16 cellular contexts compared by ENCODE assay signal in the genomic region with DNA sequence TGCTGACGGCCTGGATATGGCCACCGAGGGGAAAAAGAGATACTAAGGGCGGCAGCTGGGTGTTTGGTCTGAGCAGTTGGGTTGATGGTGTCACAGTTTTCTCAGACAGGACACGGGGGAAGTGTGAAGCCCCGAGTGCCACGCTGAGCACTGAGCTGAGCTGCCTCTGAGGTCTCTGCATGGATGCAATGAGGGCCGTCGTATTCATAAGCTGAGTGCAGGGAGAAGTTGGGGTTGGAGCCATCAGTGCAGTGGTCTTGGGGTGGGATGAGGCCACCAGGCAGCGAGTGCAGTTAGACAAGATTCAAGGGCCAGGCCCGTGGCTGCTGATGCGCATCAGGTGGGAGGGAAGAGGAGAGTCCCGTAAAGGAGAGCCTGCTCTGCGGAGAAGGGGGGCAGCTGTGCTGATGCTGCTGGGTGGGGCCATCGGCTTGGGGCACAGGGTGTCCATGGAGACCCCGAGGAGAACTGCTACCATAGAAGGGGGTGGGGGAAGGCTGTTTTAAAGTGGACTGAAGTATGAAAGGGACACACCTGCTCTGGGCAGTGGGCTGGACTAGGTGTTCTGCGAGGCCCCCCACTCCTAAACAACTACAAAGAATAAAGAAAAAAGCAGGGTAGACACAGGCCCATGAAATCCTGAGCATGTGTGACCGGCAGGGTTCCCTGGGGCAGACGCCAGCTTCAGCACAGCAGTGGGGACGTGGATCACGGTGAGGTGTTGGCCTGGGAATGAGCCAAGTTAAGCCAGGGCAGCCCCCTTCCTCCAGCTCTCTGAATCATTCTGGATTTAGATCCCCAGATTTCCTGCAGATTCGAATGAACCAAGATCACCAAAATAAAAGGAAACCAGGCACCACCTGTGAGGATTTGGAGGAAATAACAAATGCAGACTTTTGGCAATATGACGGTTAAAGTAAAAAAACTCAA. TPM values are rescaled to one million over a fixed set of nuclear protein-coding genes. Genes with fewer than 3 reads are reported as not detected.
A peak's percentile ranks its signal among the peaks of the same experiment; 100 is the strongest.
DNase-seq lines count a peak whose midpoint lies in the region; ATAC-seq and TF ChIP-seq lines count a peak whose summit lies in the region.
"Had no signal": no experiment of that assay in that cellular context is flagged by ENCODE, and none has a peak within 500 bp of the region (broad histone marks: within the 10 kb centered on the region; RNA-seq: fewer than 3 reads in every experiment).

No MANE protein-coding gene starts in this region.

- H3K36me3 ChIP-seq in upper lobe of right lung, result peaks cover 75% of the 10 kb centered on the region
- peaks cover 48% of the 10 kb centered on the region for H3K36me3 ChIP-seq in HAP-1 (replicated peaks)
- H3K36me3 ChIP-seq in neural progenitor cell, result peaks cover 8% of the 10 kb centered on the region

- no peak for TF ChIP-seq CTCF in HFFc6 (IDR thresholded peaks at IDR 0.05)
- TF ChIP-seq CTCF in upper lobe of right lung (IDR thresholded peaks at IDR 0.05), result no peak
- no peak for TF ChIP-seq CTCF in neural progenitor cell (IDR thresholded peaks at IDR 0.05)

- H3K4me3 Mint-ChIP-seq in HFFc6 (no peak overlapping the region), neural progenitor cell (no peak overlapping the region)

- H3K27me3 ChIP-seq in upper lobe of right lung (no peaks in the 10 kb centered on the region), HAP-1 (ENCODE audit: low read depth) (no peaks in the 10 kb centered on the region), neural progenitor cell (no peaks in the 10 kb centered on the region)
- H3K27me3 ChIP-seq: BE2C had no signal

- H3K9me3 ChIP-seq in upper lobe of right lung, result no peaks in the 10 kb centered on the region
- no peaks in the 10 kb centered on the region for H3K9me3 ChIP-seq in HAP-1
- H3K9me3 ChIP-seq in neural progenitor cell (ENCODE audit: low read depth), result peaks cover 4% of the 10 kb centered on the region
- H3K9me3 ChIP-seq: BE2C had no signal

- H3F3A ChIP-seq in neural progenitor cell (ENCODE audit: low read depth), result no peaks in the 10 kb centered on the region

- peaks cover 13% of the 10 kb centered on the region; the same call in 1 of the 2 replicates for H3K27me3 Mint-ChIP-seq in HFFc6 (ENCODE audit: insufficient read depth)
- H3K27me3 Mint-ChIP-seq in neural progenitor cell (ENCODE audit: insufficient read depth, low read depth), result peaks cover 10% of the 10 kb centered on the region
- H3K27me3 Mint-ChIP-seq: CD4-positive, alpha-beta memory T cell had no signal

- H3K79me2 ChIP-seq in neural progenitor cell (ENCODE audit: low read depth), result no peaks in the 10 kb centered on the region

- H3K27ac Mint-ChIP-seq in HFFc6 (peak overlapping the region; percentile 32; the same call in 1 of the 2 replicates), neural progenitor cell (no peak overlapping the region)

- in situ Hi-C loops in HAP-1 (cut with MboI; ENCODE audit: low sequenced_read_pairs), result no loop called here

- H3K36me3 Mint-ChIP-seq in HFFc6 (ENCODE audit: low read depth) (peaks cover 39% of the 10 kb centered on the region), neural progenitor cell (peaks cover 45% of the 10 kb centered on the region)

- no peaks in the 10 kb centered on the region for H3K4me1 Mint-ChIP-seq in HFFc6 (ENCODE audit: low read depth)
- H3K4me1 Mint-ChIP-seq in neural progenitor cell, result no peaks in the 10 kb centered on the region
- H3K4me1 Mint-ChIP-seq: CD4-positive, alpha-beta memory T cell had no signal

- ATAC-seq in upper lobe of right lung, result no peak
- no peak for ATAC-seq in HG03354 (IDR thresholded peaks at IDR 0.05; ENCODE audit: poor library complexity, severe bottlenecking, unreplicated experiment)

- intact Hi-C loops in upper lobe of right lung (cut with DNase I), result no loop called here

- H3K4me1 ChIP-seq in upper lobe of right lung, result no peaks in the 10 kb centered on the region
- H3K4me1 ChIP-seq in HAP-1, result no peaks in the 10 kb centered on the region
- no peaks in the 10 kb centered on the region for H3K4me1 ChIP-seq in neural progenitor cell
- H3K4me1 ChIP-seq: BE2C had no signal

- H3K9ac ChIP-seq in neural progenitor cell, result no peak overlapping the region
- H3K9ac ChIP-seq: GM23248 had no signal

- no peaks in the 10 kb centered on the region for H3K9me3 Mint-ChIP-seq in HFFc6
- peaks cover 19% of the 10 kb centered on the region for H3K9me3 Mint-ChIP-seq in neural progenitor cell

- H3K4me3 ChIP-seq in upper lobe of right lung (no peak overlapping the region), HAP-1 (no peak overlapping the region), neural progenitor cell (no peak overlapping the region)
- H3K4me3 ChIP-seq: GM23248 had no signal

- H3K27ac ChIP-seq in cingulate gyrus (ENCODE audit: low read depth, low read length) (peak overlapping the region; percentile 19), upper lobe of right lung (no peak overlapping the region), neural progenitor cell (no peak overlapping the region)
- H3K27ac ChIP-seq: GM23248 had no signal

- H2AFZ ChIP-seq in neural progenitor cell (replicated peaks), result no peak overlapping the region
- H2AFZ ChIP-seq: GM23248 had no signal

- no peak overlapping the region for H3K4me2 ChIP-seq in neural progenitor cell

- H4K20me1 ChIP-seq in neural progenitor cell (ENCODE audit: low read depth), result no peaks in the 10 kb centered on the region

- DNase-seq in HFFc6 (no peak), lung microvascular endothelial cell (ENCODE audit: low read depth in 2 of 2) (peak; percentile 70 to 89), upper lobe of right lung (peak; percentile 53), HAP-1 (ENCODE audit: low spot score in 2 of 2) (no peak), neural progenitor cell (ENCODE audit: low spot score) (no peak)
- DNase-seq: BE2C; CD4-positive, alpha-beta memory T cell; DMS79; GM23248; KG1; NCI-H1092; NCI-H146; NCI-H2081; NCI-H524 had no signal

RNA-seq across cellular contexts. Expression of a gene that starts 19.7 kb away (rescaled TPM):
- total RNA-seq in HFFc6 (2021; fragmentation: NEBNext Ultra II Directional; extraction: Animal tissue kit (Norgen Biotek cat#: 25700)), result under 1 TPM in 2 of 6 experiments, not detected in 4; 0.09 TPM
- total RNA-seq in lung microvascular endothelial cell, result 2.0 and 2.8 TPM in 2 replicates
- total RNA-seq in upper lobe of right lung, result 3.3 TPM
- not detected in 2 replicates for total RNA-seq in neural progenitor cell (ENCODE audit: low replicate concordance)
- total RNA-seq: CD4-positive, alpha-beta memory T cell; GM23248 had no signal

RNA-seq across cellular contexts. Expression of a gene that starts 19.8 kb away (rescaled TPM):
- total RNA-seq in HFFc6 (2021; fragmentation: NEBNext Ultra II Directional; extraction: Animal tissue kit (Norgen Biotek cat#: 25700)), result 10 to 100 TPM; 82.0 to 96.1 (median 86.5) TPM
- total RNA-seq in lung microvascular endothelial cell, result 7.8 and 11.1 TPM in 2 replicates
- total RNA-seq in upper lobe of right lung, result 81.3 TPM
- 6.2 and 22.1 TPM in 2 replicates for total RNA-seq in neural progenitor cell (ENCODE audit: low replicate concordance)

Comparison
In these comparisons a context has a peak if more than half of its experiments do, and no peak if none do; other contexts are left out.
1. DNase-seq: peak in lung microvascular endothelial cell (2 of 2) and upper lobe of right lung (single experiment); none in HFFc6 (single experiment), HAP-1 (0 of 2) and neural progenitor cell (single experiment).